Comparison of ENCODE assay signal across 18 cellular contexts in genomic region chr15:49199666-49200065, GRCh38. TPM values are rescaled to one million over a fixed set of nuclear protein-coding genes. Genes with fewer than 3 reads are reported as not detected.
A peak's percentile ranks its signal among the peaks of the same experiment; 100 is the strongest.
DNase-seq lines count a peak whose midpoint lies in the region; ATAC-seq and TF ChIP-seq lines count a peak whose summit lies in the region.
"Had no signal": no experiment of that assay in that cellular context is flagged by ENCODE, and none has a peak within 500 bp of the region (broad histone marks: within the 10 kb centered on the region; RNA-seq: fewer than 3 reads in every experiment).

No MANE protein-coding gene starts in this region.

- H3K4me1 Mint-ChIP-seq in glutamatergic neuron (ENCODE audit: low read depth, unreplicated experiment): no peaks in the 10 kb centered on the region

- no peak overlapping the region for H3K27ac Mint-ChIP-seq in glutamatergic neuron (ENCODE audit: unreplicated experiment)

- ATAC-seq in heart right ventricle (no peak), HG03457 (IDR thresholded peaks at IDR 0.05; ENCODE audit: unreplicated experiment) (no peak)

- H3K27me3 ChIP-seq in left ventricle myocardium inferior (ENCODE audit: low read depth): no peaks in the 10 kb centered on the region
- no peaks in the 10 kb centered on the region for H3K27me3 ChIP-seq in heart right ventricle
- H3K27me3 ChIP-seq: BE2C had no signal

- H3K4me1 ChIP-seq in left ventricle myocardium inferior (peaks cover 24% of the 10 kb centered on the region), heart right ventricle (peaks cover 0 to 20% (median 16%) of the 10 kb centered on the region in 9 donors)

- peaks cover 4% of the 10 kb centered on the region for H3K9me3 ChIP-seq in left ventricle myocardium inferior (replicated peaks)
- peaks cover 0 to 4% (median 0%) of the 10 kb centered on the region in 11 donors for H3K9me3 ChIP-seq in heart right ventricle
- H3K9me3 ChIP-seq: BE2C had no signal

- H3K36me3 Mint-ChIP-seq in glutamatergic neuron (ENCODE audit: unreplicated experiment): peaks cover 1% of the 10 kb centered on the region

- H3K36me3 ChIP-seq in left ventricle myocardium inferior: peaks cover 21% of the 10 kb centered on the region
- peaks cover 0 to 35% (median 0%) of the 10 kb centered on the region in 9 donors for H3K36me3 ChIP-seq in heart right ventricle
- H3K36me3 ChIP-seq: BE2C had no signal

- TF ChIP-seq CTCF in left ventricle myocardium inferior (IDR thresholded peaks at IDR 0.05; ENCODE audit: borderline replicate concordance): no peak
- no peak for TF ChIP-seq CTCF in heart right ventricle (IDR thresholded peaks at IDR 0.05)
- TF ChIP-seq CTCF in cardiac fibroblast (IDR thresholded peaks at IDR 0.05; ENCODE audit: low read depth, low read length): no peak
- TF ChIP-seq CTCF in fibroblast of the aortic adventitia (IDR thresholded peaks at IDR 0.05; ENCODE audit: insufficient read depth, low read length): no peak
- no peak for TF ChIP-seq CTCF in glutamatergic neuron (IDR thresholded peaks at IDR 0.05; ENCODE audit: partially characterized antibody, unreplicated experiment)
- TF ChIP-seq CTCF in GM13977 (IDR thresholded peaks at IDR 0.05; ENCODE audit: extremely low read depth, insufficient read depth, missing control alignments): no peak

- DNase-seq in left ventricle myocardium inferior: no peak
- DNase-seq in heart right ventricle: no peak
- peak; percentile 15 to 72 for DNase-seq in cardiac fibroblast (ENCODE audit: low read depth in 2 of 2)
- peak; percentile 46 for DNase-seq in fibroblast of the aortic adventitia (ENCODE audit: low read depth)
- DNase-seq in glutamatergic neuron: no peak
- no peak for DNase-seq in GM13977 (ENCODE audit: low spot score)
- DNase-seq in COR-L47 (lab: John Stamatoyannopoulos, UW): no peak
- DNase-seq: 8988T; BE2C; CD4-positive, CD25-positive, alpha-beta regulatory T cell; GOT3; NCI-H1105 treated with DMSO at 0.1 percent for 48 hours; NCI-H1694 treated with DMSO at 0.1 percent for 48 hours; NCI-H2227 treated with DMSO at 0.1 percent for 48 hours; NCI-H510A treated with DMSO at 0.1 percent for 48 hours; SHP77 treated with DMSO at 0.1 percent for 48 hours had no signal

- H3K27me3 Mint-ChIP-seq in glutamatergic neuron (ENCODE audit: unreplicated experiment): no peaks in the 10 kb centered on the region
- H3K27me3 Mint-ChIP-seq: CD4-positive, CD25-positive, alpha-beta regulatory T cell had no signal

- H3K27ac ChIP-seq in left ventricle myocardium inferior (replicated peaks): peak overlapping the region; percentile 48
- peak overlapping the region in 3 of 10 donors; percentile 10 to 50 (median 17) for H3K27ac ChIP-seq in heart right ventricle

- H3K9me3 Mint-ChIP-seq in glutamatergic neuron (ENCODE audit: unreplicated experiment): no peaks in the 10 kb centered on the region

- no peak overlapping the region for H3K4me3 Mint-ChIP-seq in glutamatergic neuron (ENCODE audit: unreplicated experiment)
- H3K4me3 Mint-ChIP-seq: CD4-positive, CD25-positive, alpha-beta regulatory T cell had no signal

- WGBS in heart right ventricle, 2 donors: 30 to 34% methylated on average over 3 of the region's 3 CpGs

- intact Hi-C loops in left ventricle myocardium inferior (cut with micrococcal nuclease): no loop called here
- intact Hi-C loops in heart right ventricle (cut with DNase I): no loop called here

- in situ Hi-C loops in GM13977 (cut with MboI; ENCODE audit: low pct_unique_long_range_greater_than_20kb, low sequenced_read_pairs, unreplicated experiment): no loop called here

- H3K4me3 ChIP-seq in left ventricle myocardium inferior: no peak overlapping the region
- no peak overlapping the region for H3K4me3 ChIP-seq in heart right ventricle
- no peak overlapping the region for H3K4me3 ChIP-seq in cardiac fibroblast (replicated peaks in 1 of 2; ENCODE audit: low read depth in 2 of 2, low read length in 2 of 2)
- no peak overlapping the region for H3K4me3 ChIP-seq in fibroblast of the aortic adventitia (ENCODE audit: low read depth, low read length)
- H3K4me3 ChIP-seq: K562 had no signal

RNA-seq across cellular contexts. Expression of gene GALK2, which starts 29.6 kb away (rescaled TPM):
- total RNA-seq in left ventricle myocardium inferior (39.3 TPM), heart right ventricle (10 to 100 TPM; 28.6 to 43.9 (median 37.6) TPM), fibroblast of the aortic adventitia (ENCODE audit: low replicate concordance) (30.9 and 50.5 TPM in 2 replicates), glutamatergic neuron (ENCODE audit: unreplicated experiment) (19.9 TPM)
- 10 to 100 TPM in 1 of 2 donors, 1 to 10 TPM in 1; 6.2 to 30.5 TPM for polyA plus RNA-seq in heart right ventricle

RNA-seq across cellular contexts. Expression of gene COPS2, which starts 44.3 kb away (rescaled TPM):
- total RNA-seq in left ventricle myocardium inferior: 79.5 TPM
- total RNA-seq in heart right ventricle: 10 to 100 TPM; 71.3 to 91.8 (median 86.8) TPM
- 10 to 100 TPM; 23.8 to 40.6 TPM for polyA plus RNA-seq in heart right ventricle
- 116 and 176 TPM in 2 replicates for total RNA-seq in fibroblast of the aortic adventitia (ENCODE audit: low replicate concordance)
- total RNA-seq in glutamatergic neuron (ENCODE audit: unreplicated experiment): 71.8 TPM

Comparison
In these comparisons a context has a peak if more than half of its experiments do, and no peak if none do; other contexts are left out.
1. DNase-seq: peak in cardiac fibroblast (2 of 2) and fibroblast of the aortic adventitia (single experiment); none in left ventricle myocardium inferior (single experiment), heart right ventricle (0 of 2), glutamatergic neuron (single experiment), GM13977 (single experiment) and COR-L47 (single experiment).